17 cellular contexts compared by ENCODE assay signal in genomic region chr11:69350596-69350995, GRCh38. TPM values are rescaled to one million over a fixed set of nuclear protein-coding genes. Genes with fewer than 3 reads are reported as not detected.
A peak's percentile ranks its signal among the peaks of the same experiment; 100 is the strongest.
DNase-seq lines count a peak whose midpoint lies in the region; ATAC-seq, FAIRE-seq and TF ChIP-seq lines count a peak whose summit lies in the region.
"Had no signal": no experiment of that assay in that cellular context is flagged by ENCODE, and none has a peak within 500 bp of the region (broad histone marks: within the 10 kb centered on the region; RNA-seq: fewer than 3 reads in every experiment).

No MANE protein-coding gene starts in this region.

- BruUV-seq in PC-3 (replicated peaks; lab: Mats Ljungman, UMichigan) (no TSS peak), K562 (replicated peaks; lab: Mats Ljungman, UMichigan) (no TSS peak)

- TF ChIP-seq RAD21 in A549 (conservative IDR thresholded peaks at IDR 0.05 in 1 of 2, IDR thresholded peaks at IDR 0.05 in 1 of 2) = no peak
- TF ChIP-seq RAD21 in K562 (CRISPR knock-in tag; conservative IDR thresholded peaks at IDR 0.05 in 1 of 2, IDR thresholded peaks at IDR 0.05 in 1 of 2) = no peak

- H3K4me1 ChIP-seq in A549 = peaks cover 58% of the 10 kb centered on the region
- peaks cover 42% of the 10 kb centered on the region for H3K4me1 ChIP-seq in PC-3 (ENCODE audit: insufficient read depth, low read length)
- H3K4me1 ChIP-seq in K562 (replicated peaks in 1 of 2; ENCODE audit: control insufficient read depth in 2 of 2, insufficient read depth in 2 of 2, low read length in 2 of 2) = peaks cover 0 to 6% of the 10 kb centered on the region in 2 experiments; a peak in 1 of 5 replicates
- no peaks in the 10 kb centered on the region for H3K4me1 ChIP-seq in kidney (ENCODE audit: control insufficient read depth in 1 of 2, insufficient read depth in 1 of 2, low read depth in 1 of 2, low read length in 2 of 2)
- H3K4me1 ChIP-seq in effector memory CD4-positive, alpha-beta T cell (ENCODE audit: control insufficient read depth, insufficient read depth, low read length, poor library complexity, severe bottlenecking) = no peaks in the 10 kb centered on the region

- no peak for TF ChIP-seq POLR2A in A549 (IDR thresholded peaks at IDR 0.05; ENCODE audit: low read length)
- no peak for TF ChIP-seq POLR2A in K562 (conservative IDR thresholded peaks at IDR 0.05)

- in situ Hi-C loops in K562 (cut with MboI) = no loop called here

- peak overlapping the region; percentile 46 for H3K4me2 ChIP-seq in A549
- H3K4me2 ChIP-seq in PC-3 (ENCODE audit: low read length) = peak overlapping the region; percentile 36; the same call in 1 of the 2 replicates
- no peak overlapping the region for H3K4me2 ChIP-seq in K562 (ENCODE audit: insufficient read depth, low read length)

- no peaks in the 10 kb centered on the region for H3K9me1 ChIP-seq in K562 (ENCODE audit: control insufficient read depth, insufficient read depth, low read length)

- H4K20me1 ChIP-seq in PC-3 (ENCODE audit: low read length) = no peaks in the 10 kb centered on the region
- no peaks in the 10 kb centered on the region for H4K20me1 ChIP-seq in K562 (replicated peaks; ENCODE audit: control insufficient read depth, insufficient read depth, low read length)

- H3K4me3 ChIP-seq in A549 (no peak overlapping the region), PC-3 (ENCODE audit: low read length) (no peak overlapping the region), K562 (no peak overlapping the region), kidney (ENCODE audit: low read length in 2 of 2) (no peak overlapping the region)
- H3K4me3 ChIP-seq in effector memory CD4-positive, alpha-beta T cell (ENCODE audit: insufficient read depth, low read depth, low read length, poor library complexity, severe bottlenecking) = no peak overlapping the region

- H3K9me2 ChIP-seq in PC-3 (replicated peaks; ENCODE audit: low read length) = no peaks in the 10 kb centered on the region

- intact Hi-C loops in PC-3 (cut with micrococcal nuclease) = loop anchor here (2.0 kb wide), 1 partner anchor 48 kb away; no protein-coding TSS in a partner anchor
- intact Hi-C loops in K562 (cut with micrococcal nuclease) = no loop called here
- intact Hi-C loops in kidney (cut with DNase I) = no loop called here

- no peak for FAIRE-seq in A549 (lab: Jason Lieb, UNC)
- no peak for FAIRE-seq in K562 (lab: Jason Lieb, UNC)
- peak; percentile 89 for FAIRE-seq in kidney (lab: Jason Lieb, UNC)
- FAIRE-seq: GM12892, GM19239 had no signal

- H3F3A ChIP-seq in PC-3 (ENCODE audit: low read length, unreplicated experiment) = peaks cover 14% of the 10 kb centered on the region

- H3K27ac ChIP-seq in A549 = peak overlapping the region; percentile 30 to 71; a peak in 4 of 6 replicates
- H3K27ac ChIP-seq in PC-3 (ENCODE audit: low read length) = peak overlapping the region; percentile 74
- H3K27ac ChIP-seq in K562 (ENCODE audit: extremely low read depth, low read depth, low read length) = no peak overlapping the region
- no peak overlapping the region for H3K27ac ChIP-seq in kidney (ENCODE audit: low read depth in 2 of 2, low read length in 2 of 2)
- H3K27ac ChIP-seq in effector memory CD4-positive, alpha-beta T cell (ENCODE audit: insufficient read depth, low read length, poor library complexity, severe bottlenecking) = no peak overlapping the region

- ATAC-seq in A549 (no peak), PC-3 (no peak), K562 (no peak), HG03432 (IDR thresholded peaks at IDR 0.05; ENCODE audit: unreplicated experiment) (no peak)

- H3K36me3 ChIP-seq in PC-3 (ENCODE audit: low read depth, low read length) = peaks cover 22% of the 10 kb centered on the region
- no peaks in the 10 kb centered on the region; the same call in 2 of the 3 replicates for H3K36me3 ChIP-seq in K562 (ENCODE audit: control insufficient read depth, insufficient read depth, low read length)
- H3K36me3 ChIP-seq in kidney (ENCODE audit: control insufficient read depth in 1 of 2, insufficient read depth in 2 of 2, low read length in 2 of 2) = no peaks in the 10 kb centered on the region
- H3K36me3 ChIP-seq in effector memory CD4-positive, alpha-beta T cell (ENCODE audit: control insufficient read depth, insufficient read depth, low read length) = no peaks in the 10 kb centered on the region

- H3K79me2 ChIP-seq in PC-3 (ENCODE audit: low read length) (peaks cover 55% of the 10 kb centered on the region), K562 (ENCODE audit: control insufficient read depth, insufficient read depth, low read length) (no peaks in the 10 kb centered on the region)

- H2AFZ ChIP-seq in PC-3 (ENCODE audit: low read length) (no peak overlapping the region), K562 (ENCODE audit: low read depth, low read length) (no peak overlapping the region)

- TF ChIP-seq EP300 in A549 (IDR thresholded peaks at IDR 0.05) (no peak), K562 (IDR thresholded peaks at IDR 0.05; ENCODE audit: low read length) (no peak)

- POLR2A ChIA-PET in A549 (lab: Yijun Ruan, JAX) = no interaction called here
- POLR2A ChIA-PET in PC-3 (lab: Charles Lee; ENCODE audit: unreplicated experiment) = interaction anchor here (0.6 to 0.7 kb wide), 2 partner anchors 228 to 235 kb away, joined by 3 to 4 read pairs; no protein-coding TSS in a partner anchor
- POLR2A ChIA-PET in K562 (lab: Yijun Ruan, JAX) = no interaction called here

- TF ChIP-seq CTCF in A549 (IDR thresholded peaks at IDR 0.05) (no peak), PC-3 (conservative IDR thresholded peaks at IDR 0.05; ENCODE audit: low read depth, low read length) (no peak), K562 (IDR thresholded peaks at IDR 0.05 in 2 of 3, conservative IDR thresholded peaks at IDR 0.05 in 1 of 3; ENCODE audit: insufficient read depth in 2 of 3, low read depth in 1 of 3, low read length in 3 of 3) (no peak), kidney (IDR thresholded peaks at IDR 0.05; ENCODE audit: borderline replicate concordance, extremely low read depth, insufficient read depth) (no peak)

- CTCF ChIA-PET in A549 (lab: Yijun Ruan, JAX) = interaction anchor here (1.6 kb wide), 1 partner anchor 219 kb away, joined by 3 read pairs; no protein-coding TSS in a partner anchor
- CTCF ChIA-PET in PC-3 (lab: Charles Lee) = no interaction called here
- CTCF ChIA-PET in K562 (lab: Yijun Ruan, JAX; ENCODE audit: low intra/inter-chr PET ratio) = no interaction called here

- H3K9me3 ChIP-seq in A549 (no peaks in the 10 kb centered on the region), PC-3 (ENCODE audit: low read length) (peaks cover 7% of the 10 kb centered on the region; the same call in 1 of the 2 replicates), K562 (replicated peaks; ENCODE audit: control insufficient read depth, insufficient read depth, low read depth, low read length) (peaks cover 6% of the 10 kb centered on the region; the same call in 1 of the 2 replicates), kidney (ENCODE audit: control insufficient read depth in 1 of 2, low read length in 2 of 2) (no peaks in the 10 kb centered on the region)
- no peaks in the 10 kb centered on the region for H3K9me3 ChIP-seq in effector memory CD4-positive, alpha-beta T cell (ENCODE audit: control insufficient read depth, low read length)

- no peaks in the 10 kb centered on the region for H3K27me3 ChIP-seq in PC-3 (ENCODE audit: low read length)
- H3K27me3 ChIP-seq in K562 (ENCODE audit: control insufficient read depth in 2 of 2, insufficient read depth in 2 of 2, low read length in 2 of 2) = no peaks in the 10 kb centered on the region
- H3K27me3 ChIP-seq in effector memory CD4-positive, alpha-beta T cell (replicated peaks; ENCODE audit: control insufficient read depth, insufficient read depth, low read length, poor library complexity, severe bottlenecking) = peaks cover 4% of the 10 kb centered on the region

- no peak overlapping the region for H3K9ac ChIP-seq in PC-3 (ENCODE audit: low read length)
- no peak overlapping the region for H3K9ac ChIP-seq in K562 (ENCODE audit: insufficient read depth in 1 of 2, low read depth in 2 of 2, low read length in 2 of 2)
- H3K9ac ChIP-seq in kidney (ENCODE audit: low read length in 2 of 2) = no peak overlapping the region

- no peak for DNase-seq in A549 (ENCODE audit: low read depth in 1 of 2, low spot score in 1 of 2)
- DNase-seq in PC-3 = no peak
- no peak for DNase-seq in K562 (ENCODE audit: extremely low read depth in 1 of 4, low spot score in 3 of 4)
- DNase-seq in kidney = no peak
- DNase-seq in NCI-H2081 (lab: John Stamatoyannopoulos, UW) = no peak
- DNase-seq in activated CD8-positive, alpha-beta memory T cell treated with anti-CD3 and anti-CD28 coated beads for 24 hours = no peak
- DNase-seq in effector memory CD4-positive, alpha-beta T cell = no peak
- DNase-seq: AML-193, DMS79, HCEC 1CT, NCI-H1048, NCI-H345, NCI-H69, SHP77 treated with DMSO at 0.1 percent for 48 hours had no signal

TF ChIP-seq in K562, 482 proteins besides CTCF, POLR2A, EP300 and RAD21 (continues in another document):
- peak; percentile 43; the same call in 1 of the 2 replicates for TF ChIP-seq SAFB (IDR thresholded peaks at IDR 0.05; ENCODE audit: borderline replicate concordance, low read depth, low read length)

RNA-seq across cellular contexts. Expression of gene MYEOV, which starts 56.6 kb away (rescaled TPM):
- polyA plus RNA-seq in A549 (2011; rRNA removed) = 102 and 111 TPM in 2 replicates
- 109 and 120 TPM in 2 replicates for polyA plus RNA-seq in A549 (2012; cell fraction: cytosol; rRNA removed)
- 106 and 116 TPM in 2 replicates for polyA plus RNA-seq in A549 (2012; cell fraction: nucleus; rRNA removed)
- 82.2 to 113 TPM (median 92.3 TPM) in 3 replicates for polyA plus RNA-seq in A549 (2017; fragmentation: RNase III; extraction: RNeasy Plus Mini Kit Qiagen cat#74134 plus additional on column Dnase treatment)
- 164 and 190 TPM in 2 replicates for polyA minus RNA-seq in A549 (2011; rRNA and poly(A)+ RNA removed)
- 59.0 and 71.8 TPM in 2 replicates for total RNA-seq in PC-3 (2014; rRNA removed)
- total RNA-seq in K562 (2011; cell fraction: chromatin; rRNA removed; ENCODE audit: low replicate concordance) = 153 and 334 TPM in 2 replicates
- total RNA-seq in K562 (2011; cell fraction: nucleolus; rRNA removed) = 281 and 292 TPM in 2 replicates
- total RNA-seq in K562 (2011; cell fraction: nucleoplasm; rRNA removed) = 180 and 211 TPM in 2 replicates
- total RNA-seq in K562 (2014; rRNA removed) = 29.5 and 33.6 TPM in 2 replicates
- 29.7 and 32.2 TPM in 2 replicates for total RNA-seq in K562 (2014; rRNA removed; fragmentation: Illumina TruSeq; extraction: Trizol)
- 26.1 and 28.1 TPM in 2 replicates for total RNA-seq in K562 (2015; rRNA removed; fragmentation: Illumina TruSeq; extraction: Trizol)
- 77.7 and 92.3 TPM in 2 replicates for total RNA-seq in K562 (2021)
- 133 TPM in 2 replicates for polyA plus RNA-seq in K562 (2011; rRNA removed)
- polyA plus RNA-seq in K562 (2011; cell fraction: cytosol; rRNA removed) = 96.6 and 154 TPM in 2 replicates
- 301 and 457 TPM in 2 replicates for polyA plus RNA-seq in K562 (2011; cell fraction: nucleus; rRNA removed)
- 69.0 and 89.1 TPM in 2 replicates for polyA plus RNA-seq in K562 (2012)
- polyA plus RNA-seq in K562 (2014; fragmentation: Illumina TruSeq; extraction: Trizol) = 68.2 and 86.9 TPM in 2 replicates
- 10 to 100 TPM; 10.2 to 11.5 TPM for polyA plus RNA-seq in K562 (2014; fragmentation: Nextera tagmentation; extraction: Ambion mirVana)
- 80.9 and 87.6 TPM in 2 replicates for polyA plus RNA-seq in K562 (2014; rRNA removed)
- 48.1 and 73.1 TPM in 2 replicates for polyA minus RNA-seq in K562 (2011; rRNA and poly(A)+ RNA removed)
- polyA minus RNA-seq in K562 (2011; cell fraction: cytosol; rRNA and poly(A)+ RNA removed) = 38.3 and 45.9 TPM in 2 replicates
- polyA minus RNA-seq in K562 (2011; cell fraction: nucleus; rRNA and poly(A)+ RNA removed) = 87.9 and 158 TPM in 2 replicates
- 2.6 TPM for total RNA-seq in kidney
- polyA plus RNA-seq in kidney (ENCODE audit: insufficient read depth, low read depth, low replicate concordance) = not detected

Comparison
In these comparisons a context has a peak if more than half of its experiments do, and no peak if none do; other contexts are left out.
1. H3K27ac ChIP-seq: peak in A549 (2 of 2) and PC-3 (single experiment); none in K562 (single experiment), kidney (0 of 2) and effector memory CD4-positive, alpha-beta T cell (single experiment).